Comparison of ENCODE assay signal across 9 cellular contexts in the genomic region with DNA sequence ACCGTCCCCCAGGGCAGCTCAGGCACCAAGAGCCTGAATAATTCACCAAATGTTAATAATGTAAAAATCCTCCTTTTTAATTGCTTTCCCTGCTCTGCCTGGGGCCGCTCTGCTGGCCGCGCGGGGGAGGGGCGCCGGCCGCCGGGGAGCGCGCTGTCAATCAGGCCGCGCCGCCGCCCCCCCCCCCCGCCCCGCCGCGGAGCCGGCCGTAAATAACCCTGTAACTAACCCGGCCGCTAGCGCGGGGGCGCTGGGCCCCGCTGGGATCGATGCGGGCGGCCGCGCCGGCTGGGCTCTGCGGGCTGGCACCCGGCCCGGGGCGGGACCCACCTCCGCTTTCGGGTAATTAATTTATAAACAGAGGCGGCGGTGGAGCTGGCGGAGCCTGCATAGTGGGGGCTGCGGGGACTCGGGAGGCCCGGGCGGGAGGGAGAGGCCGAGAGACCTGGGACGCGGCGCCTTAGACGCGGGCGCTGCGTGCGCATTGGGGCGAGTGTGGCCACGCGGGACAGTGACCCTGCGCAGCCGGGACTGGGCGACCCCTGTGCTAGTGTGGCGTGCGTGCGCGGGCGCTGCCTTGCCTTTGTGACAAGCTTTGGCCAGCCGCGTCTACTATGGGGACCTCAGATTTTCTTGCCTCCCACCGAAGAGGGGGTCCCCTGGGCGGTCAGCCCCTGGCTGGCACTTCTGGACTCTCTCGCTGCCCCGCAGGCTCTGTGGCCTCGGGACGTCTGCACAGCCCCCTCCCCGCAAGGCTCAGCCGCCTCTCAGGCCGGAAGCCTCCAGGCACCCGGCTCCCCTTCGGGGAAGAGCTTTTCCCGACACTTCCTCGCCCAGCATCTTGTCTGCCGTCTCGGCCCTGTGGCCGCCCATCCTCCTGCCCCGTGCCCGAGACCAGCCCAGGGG. TPM values are rescaled to one million over a fixed set of nuclear protein-coding genes. Genes with fewer than 3 reads are reported as not detected.
DNase-seq lines count a peak whose midpoint lies in the region; ATAC-seq, FAIRE-seq and TF ChIP-seq lines count a peak whose summit lies in the region.
"Had no signal": no experiment of that assay in that cellular context is flagged by ENCODE, and none has a peak within 500 bp of the region (broad histone marks: within the 10 kb centered on the region; RNA-seq: fewer than 3 reads in every experiment).

No MANE protein-coding gene starts in this region.

- peak overlapping the region; percentile 85 to 98 (median 92) for H3K4me2 ChIP-seq in BLaER1 treated with 17β-estradiol and CSF1 and Interleukin-3, amounts not matched to agents 10 nM and 100 nM
- peak overlapping the region; percentile 11 for H3K4me2 ChIP-seq in endothelial cell of umbilical vein (ENCODE audit: insufficient read depth, low read length)

- peaks cover 14 to 97% (median 86%) of the 10 kb centered on the region in 11 experiments; a peak in 21 of 22 replicates for H4K20me1 ChIP-seq in BLaER1 treated with 17β-estradiol and CSF1 and Interleukin-3, amounts not matched to agents 10 nM and 100 nM
- H4K20me1 ChIP-seq in endothelial cell of umbilical vein (replicated peaks; ENCODE audit: control insufficient read depth, extremely low read depth, insufficient read depth, low read length), result no peaks in the 10 kb centered on the region

- peak overlapping the region; percentile 7 for H2AFZ ChIP-seq in endothelial cell of umbilical vein (ENCODE audit: low read depth, low read length)

- H3K4me1 ChIP-seq in BLaER1 treated with 17β-estradiol and CSF1 and Interleukin-3, amounts not matched to agents 10 nM and 100 nM, result peaks cover 32 to 86% (median 76%) of the 10 kb centered on the region in 10 experiments; a peak in 19 of 20 replicates
- peaks cover 52% of the 10 kb centered on the region for H3K4me1 ChIP-seq in HEK293 (ENCODE audit: control insufficient read depth, insufficient read depth, low read length)
- H3K4me1 ChIP-seq in SJCRH30, result peaks cover 56% of the 10 kb centered on the region
- H3K4me1 ChIP-seq in endothelial cell of umbilical vein (ENCODE audit: control insufficient read depth, extremely low read depth, insufficient read depth, low read length), result peaks cover 12% of the 10 kb centered on the region
- H3K4me1 ChIP-seq in aorta (ENCODE audit: control insufficient read depth in 1 of 2, insufficient read depth in 2 of 2, low read length in 2 of 2), result no peaks in the 10 kb centered on the region

- H3K4me3 ChIP-seq in BLaER1 treated with 17β-estradiol and CSF1 and Interleukin-3, amounts not matched to agents 10 nM and 100 nM, result peak overlapping the region; percentile 43 to 67 (median 56)
- peak overlapping the region; percentile 30 for H3K4me3 ChIP-seq in HEK293 (ENCODE audit: low read depth, low read length)
- H3K4me3 ChIP-seq in SJCRH30, result peak overlapping the region; percentile 65
- H3K4me3 ChIP-seq in endothelial cell of umbilical vein (replicated peaks in 1 of 3; ENCODE audit: insufficient read depth in 1 of 3, low read depth in 1 of 3, low read length in 3 of 3), result peak overlapping the region in 1 of 3 experiments; percentile 14
- H3K4me3 ChIP-seq in aorta (ENCODE audit: low read length in 2 of 2), result peak overlapping the region in 1 of 2 donors; percentile 2

- no TSS peak for BruUV-seq in endothelial cell of umbilical vein (replicated peaks; lab: Mats Ljungman, UMichigan)

- H3K27ac ChIP-seq in BLaER1 treated with 17β-estradiol and CSF1 and Interleukin-3, amounts not matched to agents 10 nM and 100 nM, result no peak overlapping the region
- H3K27ac ChIP-seq in HEK293 (ENCODE audit: extremely low read depth, low read depth, low read length) (peak overlapping the region; percentile 98), SJCRH30 (peak overlapping the region; percentile 93), endothelial cell of umbilical vein (ENCODE audit: insufficient read depth, low read depth, low read length) (no peak overlapping the region), aorta (ENCODE audit: low read depth in 1 of 2, low read length in 2 of 2) (peak overlapping the region in 1 of 2 donors; percentile 5)
- H3K27ac ChIP-seq: HL-60 had no signal

- TF ChIP-seq POLR2A in endothelial cell of umbilical vein (IDR thresholded peaks at IDR 0.05; ENCODE audit: low read depth, low read length), result no peak

- peaks cover 10 to 22% (median 18%) of the 10 kb centered on the region in 11 experiments; a peak in 19 of 22 replicates for H3K36me3 ChIP-seq in BLaER1 treated with 17β-estradiol and CSF1 and Interleukin-3, amounts not matched to agents 10 nM and 100 nM
- H3K36me3 ChIP-seq in HEK293 (ENCODE audit: control insufficient read depth in 2 of 2, insufficient read depth in 1 of 2, low read length in 2 of 2) (peaks cover 0 to 38% of the 10 kb centered on the region in 2 experiments; a peak in 1 of 3 replicates), SJCRH30 (peaks cover 12% of the 10 kb centered on the region), endothelial cell of umbilical vein (ENCODE audit: control insufficient read depth in 2 of 2, extremely low read depth in 1 of 2, insufficient read depth in 2 of 2, low read length in 2 of 2) (peaks cover 0 to 4% of the 10 kb centered on the region in 2 experiments), aorta (ENCODE audit: control insufficient read depth in 1 of 2, insufficient read depth in 2 of 2, low read length in 1 of 2) (no peaks in the 10 kb centered on the region)

- peaks cover 82 to 98% (median 93%) of the 10 kb centered on the region in 11 experiments for H3K27me3 ChIP-seq in BLaER1 treated with 17β-estradiol and CSF1 and Interleukin-3, amounts not matched to agents 10 nM and 100 nM
- H3K27me3 ChIP-seq in SJCRH30 (no peaks in the 10 kb centered on the region), endothelial cell of umbilical vein (ENCODE audit: control insufficient read depth in 2 of 2, insufficient read depth in 2 of 2, low read length in 2 of 2) (peaks cover 11 to 36% of the 10 kb centered on the region in 2 experiments), aorta (ENCODE audit: control insufficient read depth in 1 of 2, insufficient read depth in 2 of 2, low read length in 1 of 2) (no peaks in the 10 kb centered on the region)

- H3K9me1 ChIP-seq in endothelial cell of umbilical vein (replicated peaks; ENCODE audit: control insufficient read depth, extremely low read depth, insufficient read depth, low read length), result no peaks in the 10 kb centered on the region

- intact Hi-C loops in endothelial cell of umbilical vein (cut with micrococcal nuclease), result loop anchor here (2.0 kb wide), 1 partner anchor 20 kb away; the partner anchor contains the start of gene KLHL17
- intact Hi-C loops in aorta (cut with DNase I), result loop anchor here in 1 of 2 donors (2.0 to 5.0 kb wide), 2 partner anchors 16 to 33 kb away; no protein-coding TSS in a partner anchor

- peak; percentile 41 for ATAC-seq in aorta (ENCODE audit: low FRiP score)
- no peak for ATAC-seq in HG02885 (IDR thresholded peaks at IDR 0.05; ENCODE audit: poor library complexity, unreplicated experiment)
- no peak for ATAC-seq in HG03520 (IDR thresholded peaks at IDR 0.05; ENCODE audit: unreplicated experiment)

- POLR2A ChIA-PET in HEK293 (lab: Yijun Ruan, JAX) (interaction anchor here (0.9 to 9.4 kb wide), 13 partner anchors 9 to 61 kb away, joined by 3 to 111 read pairs (median 7); partner anchors contain the start of genes HES4, PLEKHN1 and SAMD11), endothelial cell of umbilical vein (lab: Charles Lee) (no interaction called here)

- dilution Hi-C loops in endothelial cell of umbilical vein (cut with MboI; ENCODE audit: extremely low pct_ligation_motif_present, low sequenced_read_pairs), result no loop called here

- 0 to 1% methylated on average over 70 to 86 of the region's 86 CpGs for WGBS in aorta, 2 donors

- TF ChIP-seq CTCF in HEK293 (tag by site-specific recombination; IDR thresholded peaks at IDR 0.05) (no peak; the same call in 1 of the 2 replicates), endothelial cell of umbilical vein (IDR thresholded peaks at IDR 0.05; ENCODE audit: extremely low read depth in 1 of 2, insufficient read depth in 1 of 2, low read depth in 1 of 2, low read length in 2 of 2) (no peak)

- no peaks in the 10 kb centered on the region for H3K9me3 ChIP-seq in BLaER1 treated with 17β-estradiol and CSF1 and Interleukin-3, amounts not matched to agents 10 nM and 100 nM (replicated peaks in 1 of 11)
- H3K9me3 ChIP-seq in HEK293 (ENCODE audit: control insufficient read depth, insufficient read depth, low read depth, low read length), result no peaks in the 10 kb centered on the region
- H3K9me3 ChIP-seq in SJCRH30 (replicated peaks), result no peaks in the 10 kb centered on the region
- no peaks in the 10 kb centered on the region for H3K9me3 ChIP-seq in endothelial cell of umbilical vein (replicated peaks; ENCODE audit: control insufficient read depth, insufficient read depth, low read length)
- H3K9me3 ChIP-seq in aorta (ENCODE audit: control insufficient read depth, low read length), result no peaks in the 10 kb centered on the region

- DNase-seq in SJCRH30 (peak; percentile 80 to 87), endothelial cell of umbilical vein (ENCODE audit: low read depth, low spot score) (peak; percentile 28), mucosa of gallbladder (ENCODE audit: low spot score) (peak; percentile 72), aorta (peak; percentile 80 to 90)

- CTCF ChIA-PET in HEK293 (lab: Yijun Ruan, JAX) (interaction anchor here (0.7 to 3.0 kb wide), 12 partner anchors 9 to 226 kb away, joined by 3 to 17 read pairs (median 4); no protein-coding TSS in a partner anchor), endothelial cell of umbilical vein (lab: Charles Lee) (interaction anchor here (0.6 to 3.2 kb wide), 8 partner anchors 9 to 502 kb away, joined by 3 to 14 read pairs (median 4); partner anchors contain the start of gene PLEKHN1)

- no peaks in the 10 kb centered on the region for H3K79me2 ChIP-seq in endothelial cell of umbilical vein (ENCODE audit: control insufficient read depth, insufficient read depth, low read length)

- H3K9ac ChIP-seq in BLaER1 treated with 17β-estradiol and CSF1 and Interleukin-3, amounts not matched to agents 10 nM and 100 nM, result peak overlapping the region in 9 of 11 experiments; percentile 22 to 64 (median 48); a peak in 15 of 22 replicates
- no peak overlapping the region for H3K9ac ChIP-seq in endothelial cell of umbilical vein (replicated peaks; ENCODE audit: extremely low read depth, insufficient read depth, low read length)

- FAIRE-seq in endothelial cell of umbilical vein (lab: Jason Lieb, UNC), result no peak

RNA-seq across cellular contexts. Expression of gene SAMD11, which starts 16.7 kb away (rescaled TPM):
- total RNA-seq in SJCRH30 (2014; rRNA removed; shearing (Covaris generic)), result 39.0 and 39.2 TPM in 2 replicates
- total RNA-seq in endothelial cell of umbilical vein (not detected in 2 replicates), mucosa of gallbladder (15.0 TPM), aorta (10 to 100 TPM; 30.1 to 44.3 TPM)
- polyA plus RNA-seq in endothelial cell of umbilical vein (0.08 TPM in 1 of 2 replicates, not detected in the other), aorta (1 to 10 TPM; 2.6 to 7.2 TPM)
- polyA plus RNA-seq in endothelial cell of umbilical vein (2011; cell fraction: cytosol; rRNA removed), result 0.13 TPM in 1 of 2 replicates, not detected in the other
- polyA plus RNA-seq in endothelial cell of umbilical vein (2011; cell fraction: nucleus; rRNA removed), result 0.07 TPM in 1 of 2 replicates, not detected in the other
- polyA plus RNA-seq in endothelial cell of umbilical vein (2012), result not detected in 2 replicates
- not detected in 2 replicates for polyA minus RNA-seq in endothelial cell of umbilical vein
- polyA minus RNA-seq in endothelial cell of umbilical vein (2011; cell fraction: cytosol; rRNA and poly(A)+ RNA removed), result 73.0 TPM
- polyA minus RNA-seq in endothelial cell of umbilical vein (2011; cell fraction: nucleus; rRNA and poly(A)+ RNA removed), result 0.67 and 0.72 TPM in 2 replicates

RNA-seq across cellular contexts. Expression of gene NOC2L, which starts 18.7 kb away (rescaled TPM):
- total RNA-seq in SJCRH30 (2014; rRNA removed; shearing (Covaris generic)), result 147 and 150 TPM in 2 replicates
- total RNA-seq in endothelial cell of umbilical vein (87.9 and 88.6 TPM in 2 replicates), mucosa of gallbladder (54.1 TPM), aorta (10 to 100 TPM; 35.8 to 41.4 TPM)
- polyA plus RNA-seq in endothelial cell of umbilical vein (50.7 and 55.3 TPM in 2 replicates), aorta (10 to 100 TPM; 17.3 to 55.5 TPM)
- polyA plus RNA-seq in endothelial cell of umbilical vein (2011; cell fraction: cytosol; rRNA removed), result 46.6 and 47.6 TPM in 2 replicates
- 70.2 and 76.7 TPM in 2 replicates for polyA plus RNA-seq in endothelial cell of umbilical vein (2011; cell fraction: nucleus; rRNA removed)
- 51.8 and 64.1 TPM in 2 replicates for polyA plus RNA-seq in endothelial cell of umbilical vein (2012)
- polyA minus RNA-seq in endothelial cell of umbilical vein, result 44.7 and 56.9 TPM in 2 replicates
- polyA minus RNA-seq in endothelial cell of umbilical vein (2011; cell fraction: cytosol; rRNA and poly(A)+ RNA removed), result 112 TPM
- 16.9 and 22.7 TPM in 2 replicates for polyA minus RNA-seq in endothelial cell of umbilical vein (2011; cell fraction: nucleus; rRNA and poly(A)+ RNA removed)

RNA-seq across cellular contexts. Expression of gene KLHL17, which starts 20.0 kb away (rescaled TPM):
- 8.4 and 15.1 TPM in 2 replicates for total RNA-seq in SJCRH30 (2014; rRNA removed; shearing (Covaris generic))
- total RNA-seq in endothelial cell of umbilical vein (28.6 and 30.1 TPM in 2 replicates), mucosa of gallbladder (22.5 TPM), aorta (10 to 100 TPM; 10.0 to 19.9 TPM)
- polyA plus RNA-seq in endothelial cell of umbilical vein (27.0 and 39.9 TPM in 2 replicates), aorta (10 to 100 TPM in 1 of 2 donors, 1 to 10 TPM in 1; 2.8 to 40.5 TPM)
- polyA plus RNA-seq in endothelial cell of umbilical vein (2011; cell fraction: cytosol; rRNA removed), result 4.6 and 7.5 TPM in 2 replicates
- polyA plus RNA-seq in endothelial cell of umbilical vein (2011; cell fraction: nucleus; rRNA removed), result 234 and 278 TPM in 2 replicates
- 13.4 and 19.9 TPM in 2 replicates for polyA plus RNA-seq in endothelial cell of umbilical vein (2012)
- polyA minus RNA-seq in endothelial cell of umbilical vein, result 5.7 and 14.3 TPM in 2 replicates
- polyA minus RNA-seq in endothelial cell of umbilical vein (2011; cell fraction: cytosol; rRNA and poly(A)+ RNA removed), result 7.4 TPM
- 21.7 and 35.5 TPM in 2 replicates for polyA minus RNA-seq in endothelial cell of umbilical vein (2011; cell fraction: nucleus; rRNA and poly(A)+ RNA removed)

RNA-seq across cellular contexts. Expression of gene PLEKHN1, which starts 25.9 kb away (rescaled TPM):
- total RNA-seq in SJCRH30 (2014; rRNA removed; shearing (Covaris generic)), result 0.04 and 0.05 TPM in 2 replicates
- total RNA-seq in endothelial cell of umbilical vein, result 0.48 and 0.88 TPM in 2 replicates
- 0.29 and 0.35 TPM in 2 replicates for polyA plus RNA-seq in endothelial cell of umbilical vein
- 0.13 and 0.14 TPM in 2 replicates for polyA plus RNA-seq in endothelial cell of umbilical vein (2011; cell fraction: cytosol; rRNA removed)
- 1.0 and 1.3 TPM in 2 replicates for polyA plus RNA-seq in endothelial cell of umbilical vein (2011; cell fraction: nucleus; rRNA removed)
- polyA plus RNA-seq in endothelial cell of umbilical vein (2012), result 0.72 and 1.6 TPM in 2 replicates
- 0.27 TPM in 1 of 2 replicates, not detected in the other for polyA minus RNA-seq in endothelial cell of umbilical vein
- 0.51 TPM for polyA minus RNA-seq in endothelial cell of umbilical vein (2011; cell fraction: cytosol; rRNA and poly(A)+ RNA removed)
- polyA minus RNA-seq in endothelial cell of umbilical vein (2011; cell fraction: nucleus; rRNA and poly(A)+ RNA removed), result 0.48 TPM in 1 of 2 replicates, not detected in the other
- 1.8 TPM for total RNA-seq in mucosa of gallbladder
- 1 to 10 TPM in 1 of 2 donors, under 1 TPM in 1; 0.52 to 1.2 TPM for total RNA-seq in aorta
- polyA plus RNA-seq in aorta, result under 1 TPM; 0.13 to 0.61 TPM

RNA-seq across cellular contexts. Expression of gene PERM1, which starts 41.5 kb away (rescaled TPM):
- total RNA-seq in SJCRH30 (2014; rRNA removed; shearing (Covaris generic)), result 0.13 TPM in 1 of 2 replicates, not detected in the other
- total RNA-seq in endothelial cell of umbilical vein (not detected in 2 replicates), mucosa of gallbladder (0.35 TPM), aorta (under 1 TPM; 0.42 to 0.49 TPM)
- polyA plus RNA-seq in endothelial cell of umbilical vein (not detected in 2 replicates), aorta (1 to 10 TPM in 1 of 2 donors, under 1 TPM in 1; 0.50 to 1.5 TPM)
- not detected in 2 replicates for polyA plus RNA-seq in endothelial cell of umbilical vein (2011; cell fraction: cytosol; rRNA removed)
- polyA plus RNA-seq in endothelial cell of umbilical vein (2011; cell fraction: nucleus; rRNA removed), result not detected in 2 replicates
- 0.46 and 0.52 TPM in 2 replicates for polyA plus RNA-seq in endothelial cell of umbilical vein (2012)
- 0.13 TPM in 1 of 2 replicates, not detected in the other for polyA minus RNA-seq in endothelial cell of umbilical vein
- polyA minus RNA-seq in endothelial cell of umbilical vein (2011; cell fraction: cytosol; rRNA and poly(A)+ RNA removed), result not detected
- polyA minus RNA-seq in endothelial cell of umbilical vein (2011; cell fraction: nucleus; rRNA and poly(A)+ RNA removed), result not detected in 2 replicates

Comparison
In these comparisons a context has a peak if more than half of its experiments do, and no peak if none do; other contexts are left out.
1. H3K27ac ChIP-seq: peak in HEK293 (single experiment) and SJCRH30 (single experiment); none in BLaER1 treated with 17β-estradiol and CSF1 and Interleukin-3, amounts not matched to agents 10 nM and 100 nM (0 of 11) and endothelial cell of umbilical vein (single experiment).
2. DNase-seq: peak in every context shown above with its lines; median percentile 85 in aorta; 84 in SJCRH30; 72 in mucosa of gallbladder; 28 in endothelial cell of umbilical vein.
3. RNA of gene SAMD11, which starts 16.7 kb away (total RNA-seq): 30.1 to 44.3 TPM in aorta, 39.0 to 39.2 TPM in SJCRH30 and 15.0 TPM in mucosa of gallbladder (single experiment); not detected in endothelial cell of umbilical vein; every median in the first group is over 10 times any median in the second.